In genomic region chr12:112005419-112006395, GRCh38 we compare ENCODE assay signal across 9 cellular contexts. TPM values are rescaled to one million over a fixed set of nuclear protein-coding genes. Genes with fewer than 3 reads are reported as not detected.
DNase-seq lines count a peak whose midpoint lies in the region; ATAC-seq, FAIRE-seq and TF ChIP-seq lines count a peak whose summit lies in the region.
"Had no signal": no experiment of that assay in that cellular context is flagged by ENCODE, and none has a peak within 500 bp of the region (broad histone marks: within the 10 kb centered on the region; RNA-seq: fewer than 3 reads in every experiment).

No MANE protein-coding gene starts in this region.

- no peak overlapping the region for H2BK5ac ChIP-seq in neuronal stem cell (ENCODE audit: low read length)

- H3K18ac ChIP-seq in neuronal stem cell (ENCODE audit: low read length): no peak overlapping the region

- DNase-seq in H54 (ENCODE audit: insufficient read length, low spot score) (no peak), NCI-H69 (lab: John Stamatoyannopoulos, UW) (peak; percentile 54), epithelial cell of proximal tubule (ENCODE audit: low read depth) (no peak), neuronal stem cell (ENCODE audit: low spot score) (no peak), NCI-H1694 treated with DMSO at 0.1 percent for 48 hours (lab: John Stamatoyannopoulos, UW) (no peak), NCI-H1105 treated with DMSO at 0.1 percent for 48 hours (lab: John Stamatoyannopoulos, UW) (no peak)
- no peak for DNase-seq in activated CD8-positive, alpha-beta memory T cell treated with anti-CD3 and anti-CD28 coated beads for 24 hours
- DNase-seq: Kasumi-1 had no signal

- no peaks in the 10 kb centered on the region for H3K27me3 ChIP-seq in neuronal stem cell (ENCODE audit: control insufficient read depth in 3 of 3, insufficient read depth in 3 of 3, low read depth in 1 of 3, low read length in 3 of 3)

- H4K8ac ChIP-seq in neuronal stem cell (ENCODE audit: low read depth, low read length): no peak overlapping the region

- peaks cover 0 to 5% of the 10 kb centered on the region in 2 donors for H3K9me3 ChIP-seq in neuronal stem cell (replicated peaks in 1 of 2; ENCODE audit: control insufficient read depth in 2 of 2, insufficient read depth in 1 of 2, low read depth in 1 of 2, low read length in 2 of 2)

- H3K14ac ChIP-seq in neuronal stem cell (ENCODE audit: low read length): no peak overlapping the region

- no peak overlapping the region for H2BK120ac ChIP-seq in neuronal stem cell (ENCODE audit: low read depth, low read length)

- H4K91ac ChIP-seq in neuronal stem cell (ENCODE audit: low read depth, low read length, poor library complexity): no peak overlapping the region

- H3K4ac ChIP-seq in neuronal stem cell (ENCODE audit: low read length): no peak overlapping the region

- ATAC-seq in GM21825 (IDR thresholded peaks at IDR 0.05; ENCODE audit: unreplicated experiment): no peak

- TF ChIP-seq CTCF in epithelial cell of proximal tubule (conservative IDR thresholded peaks at IDR 0.05; ENCODE audit: low read depth, low read length): no peak

- no peaks in the 10 kb centered on the region for H3K4me1 ChIP-seq in neuronal stem cell (ENCODE audit: control insufficient read depth in 2 of 2, insufficient read depth in 1 of 2, low read depth in 1 of 2, low read length in 2 of 2)

- no peak overlapping the region for H3K23ac ChIP-seq in neuronal stem cell (ENCODE audit: low read depth, low read length, poor library complexity)

- peaks cover 2 to 45% of the 10 kb centered on the region in 2 donors for H3K36me3 ChIP-seq in neuronal stem cell (replicated peaks in 1 of 2; ENCODE audit: control insufficient read depth in 2 of 2, insufficient read depth in 2 of 2, low read length in 2 of 2)

- no peak overlapping the region for H2BK12ac ChIP-seq in neuronal stem cell (ENCODE audit: low read length)

- no peak overlapping the region for H2AK5ac ChIP-seq in neuronal stem cell (ENCODE audit: low read depth, low read length)

- H2BK15ac ChIP-seq in neuronal stem cell (ENCODE audit: low read length): no peak overlapping the region

- peak overlapping the region; percentile 8 for H3K4me3 ChIP-seq in epithelial cell of proximal tubule (ENCODE audit: low read depth, low read length)
- H3K4me3 ChIP-seq in neuronal stem cell (ENCODE audit: low read length in 2 of 2): no peak overlapping the region

- H3K4me2 ChIP-seq in neuronal stem cell (ENCODE audit: insufficient read depth, low read length, poor library complexity, severe bottlenecking): no peak overlapping the region

- FAIRE-seq in H54 (lab: Jason Lieb, UNC): peak; percentile 23

- H3K79me1 ChIP-seq in neuronal stem cell (ENCODE audit: low read depth, low read length): no peaks in the 10 kb centered on the region

- WGBS in neuronal stem cell (ENCODE audit: extremely low coverage in 2 of 2, insufficient read length in 2 of 2, insufficient replicate concordance in 1 of 2), 2 donors: no CpG with 5 or more reads among the region's 6 CpGs

- peak overlapping the region; percentile 7 for H3K27ac ChIP-seq in neuronal stem cell (replicated peaks; ENCODE audit: low read length)

- peak overlapping the region; percentile 9 for H3K9ac ChIP-seq in neuronal stem cell (ENCODE audit: low read depth, low read length, poor library complexity)

- H2AFZ ChIP-seq in neuronal stem cell (ENCODE audit: low read length): no peak overlapping the region

- no peak for TF ChIP-seq POLR2A in H54 (IDR thresholded peaks at IDR 0.05; ENCODE audit: low read depth, low read length)

RNA-seq across cellular contexts. Expression of gene TMEM116, which starts 7.3 kb away (rescaled TPM):
- 3.3 and 5.3 TPM in 2 replicates for total RNA-seq in epithelial cell of proximal tubule
- 13.8 TPM for polyA plus RNA-seq in neuronal stem cell (2013, experiment 1 of 2)
- 14.1 TPM for polyA plus RNA-seq in neuronal stem cell (2013, experiment 2 of 2)

RNA-seq across cellular contexts. Expression of gene ERP29, which starts 7.5 kb away (rescaled TPM):
- total RNA-seq in epithelial cell of proximal tubule: 67.0 and 83.4 TPM in 2 replicates
- 75.9 TPM for polyA plus RNA-seq in neuronal stem cell (2013, experiment 1 of 2)
- polyA plus RNA-seq in neuronal stem cell (2013, experiment 2 of 2): 78.0 TPM
